In the genomic region with DNA sequence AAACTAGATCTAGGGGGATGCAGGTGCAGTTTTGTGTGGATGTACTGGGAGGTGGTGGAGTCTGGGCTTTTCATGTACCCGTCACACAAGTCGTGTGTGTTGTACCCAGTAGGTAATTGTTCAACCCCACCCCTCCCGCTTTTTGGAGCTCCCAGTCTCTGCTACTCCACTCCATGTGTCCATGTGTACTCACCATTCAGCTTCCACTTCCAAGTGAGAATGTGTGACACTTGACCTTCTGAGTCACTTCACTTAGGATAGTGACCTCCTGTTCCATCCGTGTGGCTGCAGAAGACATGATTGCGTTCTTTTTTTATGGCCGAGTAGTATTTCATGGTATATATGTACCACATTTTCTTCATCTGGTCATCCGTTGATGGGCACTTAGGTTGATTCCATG, we compare ENCODE assay signal across 13 cellular contexts. TPM values are rescaled to one million over a fixed set of nuclear protein-coding genes. Genes with fewer than 3 reads are reported as not detected.
DNase-seq lines count a peak whose midpoint lies in the region; ATAC-seq, FAIRE-seq and TF ChIP-seq lines count a peak whose summit lies in the region.
"Not testable (repeated sequence)": the region's sequence is repeated elsewhere in the genome, so short reads cannot be mapped to it uniquely, and the experiment has no call there.
"Had no signal": no experiment of that assay in that cellular context is flagged by ENCODE, and none has a peak within 500 bp of the region (broad histone marks: within the 10 kb centered on the region; RNA-seq: fewer than 3 reads in every experiment).

No MANE protein-coding gene starts in this region.

- in situ Hi-C loops in gastrocnemius medialis (cut with MboI; ENCODE audit: low sequenced_read_pairs in 4 of 4) = not testable (repeated sequence)

- H2BK15ac ChIP-seq in mesenchymal stem cell (ENCODE audit: low read depth, poor library complexity, severe bottlenecking) = not testable (repeated sequence)

- peaks cover 11% of the 10 kb centered on the region for H3K79me1 ChIP-seq in mesenchymal stem cell (replicated peaks; ENCODE audit: low read length, poor library complexity, severe bottlenecking)

- not testable (repeated sequence) for H4K8ac ChIP-seq in mesenchymal stem cell (ENCODE audit: low read length)

- not testable (repeated sequence) for H3K9me3 Mint-ChIP-seq in endothelial cell (ENCODE audit: unreplicated experiment)

- 73% methylated on average over 7 of the region's 7 CpGs for WGBS in mesenchymal stem cell

- TF ChIP-seq POLR2A in gastrocnemius medialis (IDR thresholded peaks at IDR 0.05) = not testable (repeated sequence)

- H3K27ac Mint-ChIP-seq in endothelial cell (ENCODE audit: unreplicated experiment) = not testable (repeated sequence)

- not testable (repeated sequence) for TF ChIP-seq CTCF in endothelial cell (IDR thresholded peaks at IDR 0.05; ENCODE audit: unreplicated experiment); gastrocnemius medialis (IDR thresholded peaks at IDR 0.05 in 4 of 5, conservative IDR thresholded peaks at IDR 0.05 in 1 of 5)

- H3K14ac ChIP-seq in mesenchymal stem cell (ENCODE audit: low read length in 2 of 2) = not testable (repeated sequence)

- not testable (repeated sequence) for H3K27me3 ChIP-seq in mesenchymal stem cell (ENCODE audit: control insufficient read depth in 1 of 2, insufficient read depth in 1 of 2, low read length in 2 of 2); gastrocnemius medialis

- intact Hi-C loops in gastrocnemius medialis (cut with DNase I; ENCODE audit: low total_unique reads) = not testable (repeated sequence)

- H3K4me1 ChIP-seq in mesenchymal stem cell (ENCODE audit: control insufficient read depth, insufficient read depth, low read depth, low read length) = not testable (repeated sequence)
- peaks cover 0 to 10% of the 10 kb centered on the region in 2 donors for H3K4me1 ChIP-seq in gastrocnemius medialis

- not testable (repeated sequence) for H3K9ac ChIP-seq in mesenchymal stem cell (ENCODE audit: low read length)

- H3K4ac ChIP-seq in mesenchymal stem cell (ENCODE audit: low read depth in 1 of 2, low read length in 2 of 2) = not testable (repeated sequence)

- H2AFZ ChIP-seq in mesenchymal stem cell (ENCODE audit: low read depth, low read length) = not testable (repeated sequence)

- not testable (repeated sequence) for H3K27ac ChIP-seq in mesenchymal stem cell (ENCODE audit: low read length, poor library complexity, severe bottlenecking)
- peak overlapping the region; percentile 28 to 65 (median 38) for H3K27ac ChIP-seq in gastrocnemius medialis

- not testable (repeated sequence) for H3K4me2 ChIP-seq in mesenchymal stem cell (ENCODE audit: low read length, poor library complexity, severe bottlenecking)

- not testable (repeated sequence) for H2BK120ac ChIP-seq in mesenchymal stem cell (ENCODE audit: low read depth, low read length)

- DNase-seq in ELR (ENCODE audit: low read depth) (peak; percentile 8), RCC 7860 (ENCODE audit: low spot score) (peak; percentile 32), mesenchymal stem cell (peak; percentile 24)
- DNase-seq in endothelial cell (ENCODE audit: low spot score); gastrocnemius medialis: not testable (repeated sequence)

- H3K36me3 ChIP-seq in mesenchymal stem cell (ENCODE audit: control insufficient read depth in 1 of 2, insufficient read depth in 2 of 2, low read depth in 1 of 2, low read length in 2 of 2) = peaks cover 40 to 61% of the 10 kb centered on the region in 2 experiments
- peaks cover 3 to 79% of the 10 kb centered on the region in 2 donors for H3K36me3 ChIP-seq in gastrocnemius medialis

- not testable (repeated sequence) for H3K4me3 ChIP-seq in mesenchymal stem cell (ENCODE audit: insufficient read depth in 1 of 2, low read depth in 1 of 2, low read length in 2 of 2); gastrocnemius medialis

- H3K23ac ChIP-seq in mesenchymal stem cell (ENCODE audit: low read length in 2 of 2) = not testable (repeated sequence)

- H2BK5ac ChIP-seq in mesenchymal stem cell (ENCODE audit: low read depth, low read length, poor library complexity, severe bottlenecking) = not testable (repeated sequence)

- H2AK5ac ChIP-seq in mesenchymal stem cell (ENCODE audit: low read length, severe bottlenecking) = not testable (repeated sequence)

- H3K27me3 Mint-ChIP-seq in endothelial cell (ENCODE audit: unreplicated experiment) = not testable (repeated sequence)

- not testable (repeated sequence) for H3K18ac ChIP-seq in mesenchymal stem cell (ENCODE audit: low read depth in 1 of 2, low read length in 2 of 2)

- H2BK12ac ChIP-seq in mesenchymal stem cell (ENCODE audit: low read length in 2 of 2) = not testable (repeated sequence)

- peak in 1 of 2 donors; percentile 40 for ATAC-seq in gastrocnemius medialis

- not testable (repeated sequence) for H4K91ac ChIP-seq in mesenchymal stem cell (ENCODE audit: low read length)

- H3K9me3 ChIP-seq in mesenchymal stem cell (ENCODE audit: control insufficient read depth, low read length); gastrocnemius medialis: not testable (repeated sequence)

- peaks cover 11% of the 10 kb centered on the region for H3K4me1 Mint-ChIP-seq in endothelial cell (ENCODE audit: unreplicated experiment)

- peak overlapping the region; percentile 78 for H3K4me3 Mint-ChIP-seq in endothelial cell (ENCODE audit: unreplicated experiment)

- H3K36me3 Mint-ChIP-seq in endothelial cell (ENCODE audit: low read depth, unreplicated experiment) = peaks cover 64% of the 10 kb centered on the region

- FAIRE-seq in RCC 7860 (lab: Jason Lieb, UNC) = not testable (repeated sequence)

RNA-seq across cellular contexts. Expression of gene SDHA, which starts 22.4 kb away (rescaled TPM):
- total RNA-seq in endothelial cell (ENCODE audit: unreplicated experiment) (73.5 TPM), gastrocnemius medialis (100 to 1,000 TPM; 146 to 277 (median 207) TPM)
- polyA plus RNA-seq in mesenchymal stem cell (2013, experiment 1 of 2) = 101 TPM
- polyA plus RNA-seq in mesenchymal stem cell (2013, experiment 2 of 2) = 110 TPM

RNA-seq across cellular contexts. Expression of gene CCDC127, which starts 22.6 kb away (rescaled TPM):
- 8.1 TPM for total RNA-seq in endothelial cell (ENCODE audit: unreplicated experiment)
- polyA plus RNA-seq in mesenchymal stem cell (2013, experiment 1 of 2) = 3.9 TPM
- polyA plus RNA-seq in mesenchymal stem cell (2013, experiment 2 of 2) = 3.8 TPM
- 10 to 100 TPM in 1 of 4 donors, 1 to 10 TPM in 3; 5.7 to 11.1 (median 7.8) TPM for total RNA-seq in gastrocnemius medialis

RNA-seq across cellular contexts. Expression of gene PDCD6, which starts 30.9 kb away (rescaled TPM):
- total RNA-seq in endothelial cell (ENCODE audit: unreplicated experiment) = 101 TPM
- 71.0 TPM for polyA plus RNA-seq in mesenchymal stem cell (2013, experiment 1 of 2)
- 74.3 TPM for polyA plus RNA-seq in mesenchymal stem cell (2013, experiment 2 of 2)
- 10 to 100 TPM; 34.1 to 53.3 (median 43.0) TPM for total RNA-seq in gastrocnemius medialis

RNA-seq across cellular contexts. Expression of gene LRRC14B, which starts 49.3 kb away (rescaled TPM):
- total RNA-seq in endothelial cell (ENCODE audit: unreplicated experiment) = not detected
- polyA plus RNA-seq in mesenchymal stem cell (2013, experiment 1 of 2) = not detected
- not detected for polyA plus RNA-seq in mesenchymal stem cell (2013, experiment 2 of 2)
- 10 to 100 TPM; 11.6 to 39.0 (median 27.2) TPM for total RNA-seq in gastrocnemius medialis
- total RNA-seq: A172; B cell; Caco-2; Calu3; CD8-positive, alpha-beta T cell; G401 had no signal
- polyA plus RNA-seq: A549, BJ had no signal
